In the genomic region with DNA sequence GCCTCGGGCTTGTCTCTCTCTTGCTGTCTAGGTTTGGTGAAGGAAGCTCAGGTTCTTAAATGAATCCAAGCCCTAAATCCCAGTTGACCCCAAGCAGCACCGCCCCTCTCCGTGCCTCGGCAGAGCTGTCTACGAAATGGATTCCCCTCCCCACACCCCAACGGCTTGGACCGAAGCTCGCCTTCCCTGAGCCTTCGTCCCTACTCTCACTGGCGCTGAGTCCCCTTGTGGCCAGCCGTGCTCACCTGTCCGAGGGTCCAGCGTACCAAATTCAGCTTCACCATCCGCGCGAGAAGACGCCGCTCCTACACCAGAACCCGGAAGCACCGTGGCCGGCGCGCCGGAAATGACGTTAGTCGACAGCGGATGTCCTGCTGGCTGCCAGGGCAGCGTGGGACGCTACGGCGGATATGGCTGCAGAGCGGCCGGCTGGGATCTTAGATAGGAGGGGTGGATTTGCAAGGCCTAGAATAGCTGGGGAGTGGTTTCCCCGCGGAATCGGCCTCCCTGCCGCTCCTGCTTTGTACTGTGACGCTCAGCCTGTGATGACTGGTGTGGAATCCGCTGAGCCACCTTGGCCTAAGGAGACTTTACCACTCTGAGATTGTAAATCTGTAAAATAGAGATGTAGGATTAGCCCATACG, we compare ENCODE assay signal across 1 cellular context.
A peak's percentile ranks its signal among the peaks of the same experiment; 100 is the strongest.
TF ChIP-seq lines count a peak whose summit lies in the region.

A gene (minus strand): TSS at position 325 of the 645 bp plus-strand sequence. CDS start 2,201 bp downstream, outside the sequence.

TF ChIP-seq in HepG2, 621 proteins besides CTCF, POLR2A, EP300 and RAD21 (continued from another document and continues in another):
- TF ChIP-seq, protein P1, sequence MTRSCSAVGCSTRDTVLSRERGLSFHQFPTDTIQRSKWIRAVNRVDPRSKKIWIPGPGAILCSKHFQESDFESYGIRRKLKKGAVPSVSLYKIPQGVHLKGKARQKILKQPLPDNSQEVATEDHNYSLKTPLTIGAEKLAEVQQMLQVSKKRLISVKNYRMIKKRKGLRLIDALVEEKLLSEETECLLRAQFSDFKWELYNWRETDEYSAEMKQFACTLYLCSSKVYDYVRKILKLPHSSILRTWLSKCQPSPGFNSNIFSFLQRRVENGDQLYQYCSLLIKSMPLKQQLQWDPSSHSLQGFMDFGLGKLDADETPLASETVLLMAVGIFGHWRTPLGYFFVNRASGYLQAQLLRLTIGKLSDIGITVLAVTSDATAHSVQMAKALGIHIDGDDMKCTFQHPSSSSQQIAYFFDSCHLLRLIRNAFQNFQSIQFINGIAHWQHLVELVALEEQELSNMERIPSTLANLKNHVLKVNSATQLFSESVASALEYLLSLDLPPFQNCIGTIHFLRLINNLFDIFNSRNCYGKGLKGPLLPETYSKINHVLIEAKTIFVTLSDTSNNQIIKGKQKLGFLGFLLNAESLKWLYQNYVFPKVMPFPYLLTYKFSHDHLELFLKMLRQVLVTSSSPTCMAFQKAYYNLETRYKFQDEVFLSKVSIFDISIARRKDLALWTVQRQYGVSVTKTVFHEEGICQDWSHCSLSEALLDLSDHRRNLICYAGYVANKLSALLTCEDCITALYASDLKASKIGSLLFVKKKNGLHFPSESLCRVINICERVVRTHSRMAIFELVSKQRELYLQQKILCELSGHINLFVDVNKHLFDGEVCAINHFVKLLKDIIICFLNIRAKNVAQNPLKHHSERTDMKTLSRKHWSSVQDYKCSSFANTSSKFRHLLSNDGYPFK (CRISPR knock-in tag; IDR thresholded peaks at IDR 0.05; ENCODE audit: borderline replicate concordance), result peak; percentile 95
- TF ChIP-seq HNRNPK (IDR thresholded peaks at IDR 0.05; ENCODE audit: low read depth, low read length, poor library complexity, severe bottlenecking), result no peak
- peak; percentile 39; the same call in 1 of the 2 replicates for TF ChIP-seq ZNF724P (CRISPR knock-in tag; IDR thresholded peaks at IDR 0.05; ENCODE audit: borderline replicate concordance)
- TF ChIP-seq, protein P2, sequence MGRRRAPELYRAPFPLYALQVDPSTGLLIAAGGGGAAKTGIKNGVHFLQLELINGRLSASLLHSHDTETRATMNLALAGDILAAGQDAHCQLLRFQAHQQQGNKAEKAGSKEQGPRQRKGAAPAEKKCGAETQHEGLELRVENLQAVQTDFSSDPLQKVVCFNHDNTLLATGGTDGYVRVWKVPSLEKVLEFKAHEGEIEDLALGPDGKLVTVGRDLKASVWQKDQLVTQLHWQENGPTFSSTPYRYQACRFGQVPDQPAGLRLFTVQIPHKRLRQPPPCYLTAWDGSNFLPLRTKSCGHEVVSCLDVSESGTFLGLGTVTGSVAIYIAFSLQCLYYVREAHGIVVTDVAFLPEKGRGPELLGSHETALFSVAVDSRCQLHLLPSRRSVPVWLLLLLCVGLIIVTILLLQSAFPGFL (CRISPR knock-in tag; IDR thresholded peaks at IDR 0.05), result no peak
- TF ChIP-seq HMG20B (CRISPR knock-in tag; conservative IDR thresholded peaks at IDR 0.05), result no peak; the same call in 1 of the 2 replicates
- peak; percentile 62 for TF ChIP-seq MED8 (CRISPR knock-in tag; IDR thresholded peaks at IDR 0.05; ENCODE audit: insufficient replicate concordance)
- TF ChIP-seq ZNF75D (CRISPR knock-in tag; IDR thresholded peaks at IDR 0.05; ENCODE audit: borderline replicate concordance), result no peak
- TF ChIP-seq ESRRA (CRISPR knock-in tag; IDR thresholded peaks at IDR 0.05; ENCODE audit: low read depth), result no peak; the same call in 1 of the 2 replicates
- TF ChIP-seq, protein P3, sequence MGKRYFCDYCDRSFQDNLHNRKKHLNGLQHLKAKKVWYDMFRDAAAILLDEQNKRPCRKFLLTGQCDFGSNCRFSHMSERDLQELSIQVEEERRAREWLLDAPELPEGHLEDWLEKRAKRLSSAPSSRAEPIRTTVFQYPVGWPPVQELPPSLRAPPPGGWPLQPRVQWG (CRISPR knock-in tag; IDR thresholded peaks at IDR 0.05; ENCODE audit: borderline replicate concordance, low read depth), result no peak
- TF ChIP-seq, protein P4, sequence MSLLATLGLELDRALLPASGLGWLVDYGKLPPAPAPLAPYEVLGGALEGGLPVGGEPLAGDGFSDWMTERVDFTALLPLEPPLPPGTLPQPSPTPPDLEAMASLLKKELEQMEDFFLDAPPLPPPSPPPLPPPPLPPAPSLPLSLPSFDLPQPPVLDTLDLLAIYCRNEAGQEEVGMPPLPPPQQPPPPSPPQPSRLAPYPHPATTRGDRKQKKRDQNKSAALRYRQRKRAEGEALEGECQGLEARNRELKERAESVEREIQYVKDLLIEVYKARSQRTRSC (CRISPR knock-in tag; IDR thresholded peaks at IDR 0.05; ENCODE audit: low read depth), result no peak
- peak; percentile 62; the same call in 1 of the 2 replicates for TF ChIP-seq ZNF747 (CRISPR knock-in tag; IDR thresholded peaks at IDR 0.05; ENCODE audit: borderline replicate concordance)
- TF ChIP-seq, protein P5, sequence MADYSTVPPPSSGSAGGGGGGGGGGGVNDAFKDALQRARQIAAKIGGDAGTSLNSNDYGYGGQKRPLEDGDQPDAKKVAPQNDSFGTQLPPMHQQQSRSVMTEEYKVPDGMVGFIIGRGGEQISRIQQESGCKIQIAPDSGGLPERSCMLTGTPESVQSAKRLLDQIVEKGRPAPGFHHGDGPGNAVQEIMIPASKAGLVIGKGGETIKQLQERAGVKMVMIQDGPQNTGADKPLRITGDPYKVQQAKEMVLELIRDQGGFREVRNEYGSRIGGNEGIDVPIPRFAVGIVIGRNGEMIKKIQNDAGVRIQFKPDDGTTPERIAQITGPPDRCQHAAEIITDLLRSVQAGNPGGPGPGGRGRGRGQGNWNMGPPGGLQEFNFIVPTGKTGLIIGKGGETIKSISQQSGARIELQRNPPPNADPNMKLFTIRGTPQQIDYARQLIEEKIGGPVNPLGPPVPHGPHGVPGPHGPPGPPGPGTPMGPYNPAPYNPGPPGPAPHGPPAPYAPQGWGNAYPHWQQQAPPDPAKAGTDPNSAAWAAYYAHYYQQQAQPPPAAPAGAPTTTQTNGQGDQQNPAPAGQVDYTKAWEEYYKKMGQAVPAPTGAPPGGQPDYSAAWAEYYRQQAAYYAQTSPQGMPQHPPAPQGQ (CRISPR knock-in tag; IDR thresholded peaks at IDR 0.05; ENCODE audit: borderline replicate concordance), result 0 out of 2 replicates have a peak, but pooled peaks have one; percentile 47
- no peak for TF ChIP-seq SMAD9 (CRISPR knock-in tag; IDR thresholded peaks at IDR 0.05)
- no peak for TF ChIP-seq EZH2 (conservative IDR thresholded peaks at IDR 0.05; ENCODE audit: low read depth, low read length)
- TF ChIP-seq DNMT1 (CRISPR knock-in tag; IDR thresholded peaks at IDR 0.05), result no peak
- TF ChIP-seq, protein P6, sequence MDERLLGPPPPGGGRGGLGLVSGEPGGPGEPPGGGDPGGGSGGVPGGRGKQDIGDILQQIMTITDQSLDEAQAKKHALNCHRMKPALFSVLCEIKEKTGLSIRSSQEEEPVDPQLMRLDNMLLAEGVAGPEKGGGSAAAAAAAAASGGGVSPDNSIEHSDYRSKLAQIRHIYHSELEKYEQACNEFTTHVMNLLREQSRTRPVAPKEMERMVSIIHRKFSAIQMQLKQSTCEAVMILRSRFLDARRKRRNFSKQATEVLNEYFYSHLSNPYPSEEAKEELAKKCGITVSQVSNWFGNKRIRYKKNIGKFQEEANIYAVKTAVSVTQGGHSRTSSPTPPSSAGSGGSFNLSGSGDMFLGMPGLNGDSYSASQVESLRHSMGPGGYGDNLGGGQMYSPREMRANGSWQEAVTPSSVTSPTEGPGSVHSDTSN (CRISPR knock-in tag; IDR thresholded peaks at IDR 0.05), result no peak
- TF ChIP-seq ISX (CRISPR knock-in tag; conservative IDR thresholded peaks at IDR 0.05), result no peak
- TF ChIP-seq, protein P7, sequence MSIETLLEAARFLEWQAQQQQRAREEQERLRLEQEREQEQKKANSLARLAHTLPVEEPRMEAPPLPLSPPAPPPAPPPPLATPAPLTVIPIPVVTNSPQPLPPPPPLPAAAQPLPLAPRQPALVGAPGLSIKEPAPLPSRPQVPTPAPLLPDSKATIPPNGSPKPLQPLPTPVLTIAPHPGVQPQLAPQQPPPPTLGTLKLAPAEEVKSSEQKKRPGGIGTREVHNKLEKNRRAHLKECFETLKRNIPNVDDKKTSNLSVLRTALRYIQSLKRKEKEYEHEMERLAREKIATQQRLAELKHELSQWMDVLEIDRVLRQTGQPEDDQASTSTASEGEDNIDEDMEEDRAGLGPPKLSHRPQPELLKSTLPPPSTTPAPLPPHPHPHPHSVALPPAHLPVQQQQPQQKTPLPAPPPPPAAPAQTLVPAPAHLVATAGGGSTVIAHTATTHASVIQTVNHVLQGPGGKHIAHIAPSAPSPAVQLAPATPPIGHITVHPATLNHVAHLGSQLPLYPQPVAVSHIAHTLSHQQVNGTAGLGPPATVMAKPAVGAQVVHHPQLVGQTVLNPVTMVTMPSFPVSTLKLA (IDR thresholded peaks at IDR 0.05), result peak; percentile 74
- TF ChIP-seq MEIS1 (CRISPR knock-in tag; IDR thresholded peaks at IDR 0.05; ENCODE audit: borderline replicate concordance), result peak; percentile 90; the same call in 1 of the 2 replicates
- no peak for TF ChIP-seq TRIM24 (CRISPR knock-in tag; IDR thresholded peaks at IDR 0.05)
- TF ChIP-seq ZNF790 (CRISPR knock-in tag; IDR thresholded peaks at IDR 0.05; ENCODE audit: borderline replicate concordance), result no peak
- TF ChIP-seq, protein P8, sequence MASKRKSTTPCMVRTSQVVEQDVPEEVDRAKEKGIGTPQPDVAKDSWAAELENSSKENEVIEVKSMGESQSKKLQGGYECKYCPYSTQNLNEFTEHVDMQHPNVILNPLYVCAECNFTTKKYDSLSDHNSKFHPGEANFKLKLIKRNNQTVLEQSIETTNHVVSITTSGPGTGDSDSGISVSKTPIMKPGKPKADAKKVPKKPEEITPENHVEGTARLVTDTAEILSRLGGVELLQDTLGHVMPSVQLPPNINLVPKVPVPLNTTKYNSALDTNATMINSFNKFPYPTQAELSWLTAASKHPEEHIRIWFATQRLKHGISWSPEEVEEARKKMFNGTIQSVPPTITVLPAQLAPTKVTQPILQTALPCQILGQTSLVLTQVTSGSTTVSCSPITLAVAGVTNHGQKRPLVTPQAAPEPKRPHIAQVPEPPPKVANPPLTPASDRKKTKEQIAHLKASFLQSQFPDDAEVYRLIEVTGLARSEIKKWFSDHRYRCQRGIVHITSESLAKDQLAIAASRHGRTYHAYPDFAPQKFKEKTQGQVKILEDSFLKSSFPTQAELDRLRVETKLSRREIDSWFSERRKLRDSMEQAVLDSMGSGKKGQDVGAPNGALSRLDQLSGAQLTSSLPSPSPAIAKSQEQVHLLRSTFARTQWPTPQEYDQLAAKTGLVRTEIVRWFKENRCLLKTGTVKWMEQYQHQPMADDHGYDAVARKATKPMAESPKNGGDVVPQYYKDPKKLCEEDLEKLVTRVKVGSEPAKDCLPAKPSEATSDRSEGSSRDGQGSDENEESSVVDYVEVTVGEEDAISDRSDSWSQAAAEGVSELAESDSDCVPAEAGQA (IDR thresholded peaks at IDR 0.05; ENCODE audit: low read depth), result peak; percentile 89
- TF ChIP-seq, protein P8 (CRISPR knock-in tag; IDR thresholded peaks at IDR 0.05; ENCODE audit: borderline replicate concordance), result no peak
- TF ChIP-seq SIN3B (IDR thresholded peaks at IDR 0.05; ENCODE audit: low read length), result peak; percentile 75
- TF ChIP-seq, protein P9, sequence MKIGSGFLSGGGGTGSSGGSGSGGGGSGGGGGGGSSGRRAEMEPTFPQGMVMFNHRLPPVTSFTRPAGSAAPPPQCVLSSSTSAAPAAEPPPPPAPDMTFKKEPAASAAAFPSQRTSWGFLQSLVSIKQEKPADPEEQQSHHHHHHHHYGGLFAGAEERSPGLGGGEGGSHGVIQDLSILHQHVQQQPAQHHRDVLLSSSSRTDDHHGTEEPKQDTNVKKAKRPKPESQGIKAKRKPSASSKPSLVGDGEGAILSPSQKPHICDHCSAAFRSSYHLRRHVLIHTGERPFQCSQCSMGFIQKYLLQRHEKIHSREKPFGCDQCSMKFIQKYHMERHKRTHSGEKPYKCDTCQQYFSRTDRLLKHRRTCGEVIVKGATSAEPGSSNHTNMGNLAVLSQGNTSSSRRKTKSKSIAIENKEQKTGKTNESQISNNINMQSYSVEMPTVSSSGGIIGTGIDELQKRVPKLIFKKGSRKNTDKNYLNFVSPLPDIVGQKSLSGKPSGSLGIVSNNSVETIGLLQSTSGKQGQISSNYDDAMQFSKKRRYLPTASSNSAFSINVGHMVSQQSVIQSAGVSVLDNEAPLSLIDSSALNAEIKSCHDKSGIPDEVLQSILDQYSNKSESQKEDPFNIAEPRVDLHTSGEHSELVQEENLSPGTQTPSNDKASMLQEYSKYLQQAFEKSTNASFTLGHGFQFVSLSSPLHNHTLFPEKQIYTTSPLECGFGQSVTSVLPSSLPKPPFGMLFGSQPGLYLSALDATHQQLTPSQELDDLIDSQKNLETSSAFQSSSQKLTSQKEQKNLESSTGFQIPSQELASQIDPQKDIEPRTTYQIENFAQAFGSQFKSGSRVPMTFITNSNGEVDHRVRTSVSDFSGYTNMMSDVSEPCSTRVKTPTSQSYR (CRISPR knock-in tag; IDR thresholded peaks at IDR 0.05; ENCODE audit: borderline replicate concordance), result no peak
- TF ChIP-seq ARNT (IDR thresholded peaks at IDR 0.05), result no peak
- TF ChIP-seq, protein P10, sequence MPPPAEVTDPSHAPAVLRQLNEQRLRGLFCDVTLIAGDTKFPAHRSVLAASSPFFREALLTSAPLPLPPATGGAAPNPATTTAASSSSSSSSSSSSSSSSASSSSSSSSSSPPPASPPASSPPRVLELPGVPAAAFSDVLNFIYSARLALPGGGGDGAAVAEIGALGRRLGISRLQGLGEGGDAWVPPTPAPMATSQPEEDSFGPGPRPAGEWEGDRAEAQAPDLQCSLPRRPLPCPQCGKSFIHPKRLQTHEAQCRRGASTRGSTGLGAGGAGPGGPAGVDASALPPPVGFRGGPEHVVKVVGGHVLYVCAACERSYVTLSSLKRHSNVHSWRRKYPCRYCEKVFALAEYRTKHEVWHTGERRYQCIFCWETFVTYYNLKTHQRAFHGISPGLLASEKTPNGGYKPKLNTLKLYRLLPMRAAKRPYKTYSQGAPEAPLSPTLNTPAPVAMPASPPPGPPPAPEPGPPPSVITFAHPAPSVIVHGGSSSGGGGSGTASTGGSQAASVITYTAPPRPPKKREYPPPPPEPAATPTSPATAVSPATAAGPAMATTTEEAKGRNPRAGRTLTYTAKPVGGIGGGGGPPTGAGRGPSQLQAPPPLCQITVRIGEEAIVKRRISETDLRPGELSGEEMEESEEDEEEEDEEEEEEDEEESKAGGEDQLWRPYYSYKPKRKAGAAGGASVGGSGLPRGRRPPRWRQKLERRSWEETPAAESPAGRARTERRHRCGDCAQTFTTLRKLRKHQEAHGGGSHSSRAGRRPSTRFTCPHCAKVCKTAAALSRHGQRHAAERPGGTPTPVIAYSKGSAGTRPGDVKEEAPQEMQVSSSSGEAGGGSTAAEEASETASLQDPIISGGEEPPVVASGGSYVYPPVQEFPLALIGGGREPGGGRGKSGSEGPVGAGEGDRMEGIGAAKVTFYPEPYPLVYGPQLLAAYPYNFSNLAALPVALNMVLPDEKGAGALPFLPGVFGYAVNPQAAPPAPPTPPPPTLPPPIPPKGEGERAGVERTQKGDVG (CRISPR knock-in tag; IDR thresholded peaks at IDR 0.05; ENCODE audit: borderline replicate concordance), result peak; percentile 54; the same call in 1 of the 2 replicates
